8 cellular contexts compared by ENCODE assay signal in genomic region chr14:68792830-68793733, GRCh38. TPM values are rescaled to one million over a fixed set of nuclear protein-coding genes. Genes with fewer than 3 reads are reported as not detected.
DNase-seq lines count a peak whose midpoint lies in the region; ATAC-seq and TF ChIP-seq lines count a peak whose summit lies in the region.

ZFP36L1 (minus strand) TSS chr14:68793067; CDS start chr14:68792938, 129 bp downstream.

- H3K27ac ChIP-seq in RWPE2 (ENCODE audit: poor library complexity, severe bottlenecking) (peak within 1 kb of the TSS; percentile 99), neural cell (ENCODE audit: low read length) (no peak within 1 kb of the TSS)

- no peak for TF ChIP-seq CTCF in RWPE2 (IDR thresholded peaks at IDR 0.05; ENCODE audit: poor library complexity, severe bottlenecking)
- TF ChIP-seq CTCF in neural cell (IDR thresholded peaks at IDR 0.05; ENCODE audit: poor library complexity, severe bottlenecking): no peak

- H3K9me2 ChIP-seq in neural cell (ENCODE audit: insufficient read depth, low read length): no peaks in the 10 kb centered on the region

- no peak within 1 kb of the TSS for H3K9ac ChIP-seq in neural cell (ENCODE audit: low read length)

- H2AFZ ChIP-seq in neural cell (ENCODE audit: low read depth, low read length): no peak within 1 kb of the TSS

- peak within 1 kb of the TSS; percentile 52 for H3K4me2 ChIP-seq in neural cell (ENCODE audit: low read length)

- peak within 1 kb of the TSS; percentile 82 for H3K4me3 ChIP-seq in RWPE2 (ENCODE audit: severe bottlenecking)
- peak within 1 kb of the TSS; percentile 72 for H3K4me3 ChIP-seq in neural cell (ENCODE audit: low read length)

- no peaks in the 10 kb centered on the region for H3K9me3 ChIP-seq in RWPE2 (ENCODE audit: severe bottlenecking)
- H3K9me3 ChIP-seq in neural cell (ENCODE audit: low read length): no peaks in the 10 kb centered on the region

- ATAC-seq in GM18907 (IDR thresholded peaks at IDR 0.05; ENCODE audit: unreplicated experiment) (peak; percentile 43), HG03457 (IDR thresholded peaks at IDR 0.05; ENCODE audit: unreplicated experiment) (peak; percentile 20), RWPE2 (ENCODE audit: low read depth) (peak; percentile 20)

- no peaks in the 10 kb centered on the region for H3K27me3 Mint-ChIP-seq in stimulated activated naive CD8-positive, alpha-beta T cell treated with anti-CD3 and anti-CD28 coated beads, Interleukin-15, Interleukin-2, amounts not matched to agents 100 ng/mL and 50 ng/mL, for 24 hours

- H3K36me3 ChIP-seq in RWPE2 (ENCODE audit: low read depth) (peaks cover 48% of the 10 kb centered on the region), neural cell (ENCODE audit: insufficient read depth, low read length) (no peaks in the 10 kb centered on the region)

- peaks cover 5% of the 10 kb centered on the region for H3K4me1 ChIP-seq in RWPE2 (ENCODE audit: insufficient read depth, poor library complexity, severe bottlenecking)

- peaks cover 54% of the 10 kb centered on the region for H3K79me2 ChIP-seq in neural cell (replicated peaks; ENCODE audit: insufficient read depth, low read length)

- TF ChIP-seq RAD21 in neural cell (conservative IDR thresholded peaks at IDR 0.05): no peak

- peak; percentile 94 for DNase-seq in ACHN
- peak; percentile 94 for DNase-seq in RWPE2 (ENCODE audit: low spot score)
- peak; percentile 92 for DNase-seq in activated gamma-delta T cell treated with Interleukin-2 at 50 U/mL for 16 hours
- DNase-seq in fibroblast of the conjunctiva (ENCODE audit: low read depth): peak; percentile 97

- no peaks in the 10 kb centered on the region for H4K20me1 ChIP-seq in neural cell (ENCODE audit: insufficient read depth)

- no peaks in the 10 kb centered on the region for H3F3A ChIP-seq in neural cell (ENCODE audit: insufficient read depth, low read length, poor library complexity, severe bottlenecking)

- in situ Hi-C loops in ACHN (cut with HindIII; ENCODE audit: low pct_ligation_motif_present, low pct_unique_long_range_greater_than_20kb, low sequenced_read_pairs): no loop called here

- H3K4me1 Mint-ChIP-seq in stimulated activated naive CD8-positive, alpha-beta T cell treated with anti-CD3 and anti-CD28 coated beads, Interleukin-15, Interleukin-2, amounts not matched to agents 100 ng/mL and 50 ng/mL, for 24 hours (ENCODE audit: low read depth): peaks cover 61% of the 10 kb centered on the region

- peak within 1 kb of the TSS; percentile 98 for H3K27ac Mint-ChIP-seq in stimulated activated naive CD8-positive, alpha-beta T cell treated with anti-CD3 and anti-CD28 coated beads, Interleukin-15, Interleukin-2, amounts not matched to agents 100 ng/mL and 50 ng/mL, for 24 hours

- no peaks in the 10 kb centered on the region for H3K27me3 ChIP-seq in RWPE2 (ENCODE audit: insufficient read depth, poor library complexity, severe bottlenecking)
- H3K27me3 ChIP-seq in neural cell (ENCODE audit: insufficient read depth, low read depth, low read length): peaks cover 64% of the 10 kb centered on the region

- no peak for TF ChIP-seq EP300 in neural cell (conservative IDR thresholded peaks at IDR 0.05; ENCODE audit: poor library complexity, severe bottlenecking)

- peaks cover 52% of the 10 kb centered on the region for H3K36me3 Mint-ChIP-seq in stimulated activated naive CD8-positive, alpha-beta T cell treated with anti-CD3 and anti-CD28 coated beads, Interleukin-15, Interleukin-2, amounts not matched to agents 100 ng/mL and 50 ng/mL, for 24 hours (ENCODE audit: low read depth)

- peak within 1 kb of the TSS; percentile 99 for H3K4me3 Mint-ChIP-seq in stimulated activated naive CD8-positive, alpha-beta T cell treated with anti-CD3 and anti-CD28 coated beads, Interleukin-15, Interleukin-2, amounts not matched to agents 100 ng/mL and 50 ng/mL, for 24 hours

- no peaks in the 10 kb centered on the region for H3K9me3 Mint-ChIP-seq in stimulated activated naive CD8-positive, alpha-beta T cell treated with anti-CD3 and anti-CD28 coated beads, Interleukin-15, Interleukin-2, amounts not matched to agents 100 ng/mL and 50 ng/mL, for 24 hours

TF ChIP-seq in neural cell, 6 proteins besides CTCF, POLR2A, EP300 and RAD21:
- TF ChIP-seq POLR2AphosphoS5 (IDR thresholded peaks at IDR 0.05) (no peak), REST (IDR thresholded peaks at IDR 0.05; ENCODE audit: borderline replicate concordance) (no peak), EZH2 (IDR thresholded peaks at IDR 0.05; ENCODE audit: borderline replicate concordance, insufficient read depth, low read length, poor library complexity, severe bottlenecking) (no peak), TAF1 (IDR thresholded peaks at IDR 0.05; ENCODE audit: low read depth) (no peak), MXI1 (conservative IDR thresholded peaks at IDR 0.05; ENCODE audit: poor library complexity, severe bottlenecking) (no peak), SMC3 (conservative IDR thresholded peaks at IDR 0.05; ENCODE audit: poor library complexity) (no peak)

RNA-seq across cellular contexts. Expression of gene ZFP36L1, which starts in this region (rescaled TPM):
- 0.12 and 0.48 TPM in 2 replicates for polyA plus RNA-seq in neural cell
- polyA minus RNA-seq in neural cell: 0.73 and 1.6 TPM in 2 replicates
